20 cellular contexts compared by ENCODE assay signal in genomic region chr9:33120620-33121019, GRCh38. TPM values are rescaled to one million over a fixed set of nuclear protein-coding genes. Genes with fewer than 3 reads are reported as not detected.
DNase-seq lines count a peak whose midpoint lies in the region; ATAC-seq and TF ChIP-seq lines count a peak whose summit lies in the region.
"Had no signal": no experiment of that assay in that cellular context is flagged by ENCODE, and none has a peak within 500 bp of the region (broad histone marks: within the 10 kb centered on the region; RNA-seq: fewer than 3 reads in every experiment).

No MANE protein-coding gene starts in this region.

- no peak overlapping the region for H3K4me3 ChIP-seq in BLaER1
- no peak overlapping the region for H3K4me3 ChIP-seq in GM23338
- no peak overlapping the region for H3K4me3 ChIP-seq in transverse colon
- H3K4me3 ChIP-seq: GM23248 had no signal

- TF ChIP-seq CTCF in GM23338 (conservative IDR thresholded peaks at IDR 0.05; ENCODE audit: low read depth in 2 of 2): no peak
- TF ChIP-seq CTCF in mesothelial cell of epicardium (IDR thresholded peaks at IDR 0.05; ENCODE audit: unreplicated experiment): no peak
- TF ChIP-seq CTCF in transverse colon (IDR thresholded peaks at IDR 0.05): no peak

- H3K27me3 ChIP-seq in BLaER1: no peaks in the 10 kb centered on the region
- no peaks in the 10 kb centered on the region for H3K27me3 ChIP-seq in GM23338 (ENCODE audit: insufficient read depth)
- no peaks in the 10 kb centered on the region for H3K27me3 ChIP-seq in transverse colon

- no peaks in the 10 kb centered on the region for H3K79me2 ChIP-seq in GM23338 (replicated peaks; ENCODE audit: insufficient read depth)

- H3K4me1 ChIP-seq in BLaER1 (peaks cover 87% of the 10 kb centered on the region), GM23338 (ENCODE audit: insufficient read depth) (no peaks in the 10 kb centered on the region), transverse colon (peaks cover 0 to 4% (median 0%) of the 10 kb centered on the region in 4 donors)

- no peaks in the 10 kb centered on the region for H3K36me3 Mint-ChIP-seq in GM23338 (ENCODE audit: low read depth)
- peaks cover 20% of the 10 kb centered on the region for H3K36me3 Mint-ChIP-seq in mesothelial cell of epicardium

- H3K27me3 Mint-ChIP-seq in GM23338 (ENCODE audit: insufficient read depth, low read depth, poor library complexity) (peaks cover 2% of the 10 kb centered on the region), mesothelial cell of epicardium (ENCODE audit: low read depth) (no peaks in the 10 kb centered on the region)

- DNase-seq in GM23338 (ENCODE audit: low spot score) (no peak), dermis blood vessel endothelial cell (peak; percentile 48), mesothelial cell of epicardium (ENCODE audit: low spot score in 2 of 2, unreplicated experiment in 2 of 2) (no peak), NCI-H2227 (lab: John Stamatoyannopoulos, UW; ENCODE audit: unreplicated experiment) (no peak), NCI-H446 treated with DMSO at 0.1 percent for 48 hours (lab: John Stamatoyannopoulos, UW) (no peak), transverse colon (no peak)
- DNase-seq: CD8-positive, alpha-beta T cell; DMS79; GM23248; NCI-H1092 treated with DMSO at 0.1 percent for 48 hours; NCI-H1694; NCI-H2107; NCI-H345; NCI-H69; NK-92 treated with Interleukin-12 subunit alpha and Interleukin-12 subunit beta, amount 100 ng/mL, for 24 hours; OCI-M1; RPMI8226; SIG-M5 had no signal

- intact Hi-C loops in transverse colon (cut with DNase I; ENCODE audit: low total_unique reads): no loop called here

- peaks cover 36% of the 10 kb centered on the region for H3K36me3 ChIP-seq in BLaER1
- no peaks in the 10 kb centered on the region for H3K36me3 ChIP-seq in GM23338 (ENCODE audit: insufficient read depth)
- no peaks in the 10 kb centered on the region for H3K36me3 ChIP-seq in transverse colon

- no peaks in the 10 kb centered on the region for H3F3A ChIP-seq in GM23338 (replicated peaks; ENCODE audit: low read depth)

- H4K20me1 ChIP-seq in BLaER1: peaks cover 16% of the 10 kb centered on the region
- H4K20me1 ChIP-seq in GM23338 (replicated peaks; ENCODE audit: insufficient read depth): no peaks in the 10 kb centered on the region; the same call in 1 of the 2 replicates

- H3K9ac ChIP-seq in BLaER1: no peak overlapping the region
- H3K9ac ChIP-seq: GM23248, KMS-11 had no signal

- H3K4me3 Mint-ChIP-seq in GM23338: no peak overlapping the region
- no peak overlapping the region for H3K4me3 Mint-ChIP-seq in mesothelial cell of epicardium
- H3K4me3 Mint-ChIP-seq: CD8-positive, alpha-beta T cell had no signal

- H3K27ac ChIP-seq in BLaER1: no peak overlapping the region
- H3K27ac ChIP-seq in GM23338 (ENCODE audit: low read depth): no peak overlapping the region
- no peak overlapping the region for H3K27ac ChIP-seq in transverse colon
- H3K27ac ChIP-seq: GM23248, KMS-11 had no signal

- ATAC-seq in GM23338: no peak
- ATAC-seq: CD8-positive, alpha-beta T cell had no signal

- H3K9me3 ChIP-seq in BLaER1 (no peaks in the 10 kb centered on the region), transverse colon (no peaks in the 10 kb centered on the region)

- H3K4me2 ChIP-seq in BLaER1 (peak overlapping the region; percentile 39), GM23338 (no peak overlapping the region)
- H3K4me2 ChIP-seq: KMS-11 had no signal

- no peak for TF ChIP-seq EP300 in transverse colon (IDR thresholded peaks at IDR 0.05; ENCODE audit: low read depth)

- H3K27ac Mint-ChIP-seq in GM23338: peak overlapping the region; percentile 43
- peak overlapping the region; percentile 32 for H3K27ac Mint-ChIP-seq in mesothelial cell of epicardium
- H3K27ac Mint-ChIP-seq: CD8-positive, alpha-beta T cell had no signal

- WGBS in transverse colon (ENCODE audit: low coverage in 1 of 2), 2 donors: 69 to 100% methylated on average over 1 of the region's 1 CpG

- no peak overlapping the region for H2AFZ ChIP-seq in GM23338
- H2AFZ ChIP-seq: GM23248 had no signal

- in situ Hi-C loops in transverse colon (cut with MboI; ENCODE audit: low pct_ligation_motif_present in 1 of 4, low pct_unique_long_range_greater_than_20kb in 1 of 4, low sequenced_read_pairs in 3 of 4): no loop called here

- peaks cover 6% of the 10 kb centered on the region for H3K4me1 Mint-ChIP-seq in GM23338
- peaks cover 11% of the 10 kb centered on the region for H3K4me1 Mint-ChIP-seq in mesothelial cell of epicardium

- TF ChIP-seq POLR2A in transverse colon (IDR thresholded peaks at IDR 0.05): no peak

- H3K9me3 Mint-ChIP-seq in GM23338 (no peaks in the 10 kb centered on the region), mesothelial cell of epicardium (no peaks in the 10 kb centered on the region)
- H3K9me3 Mint-ChIP-seq: CD8-positive, alpha-beta T cell had no signal

- 0 out of 2 replicates have a peak, but pooled peaks cover under 1% of the 10 kb centered on the region for H3K9me2 ChIP-seq in GM23338 (ENCODE audit: insufficient read depth)

TF ChIP-seq in GM23338, 12 proteins besides CTCF, POLR2A, EP300 and RAD21 (continues in another document):
- TF ChIP-seq ZNF331 (CRISPR knock-in tag; IDR thresholded peaks at IDR 0.05; ENCODE audit: low read depth): no peak
- TF ChIP-seq JUNB (IDR thresholded peaks at IDR 0.05; ENCODE audit: unreplicated experiment): no peak
- no peak for TF ChIP-seq STAT1 (IDR thresholded peaks at IDR 0.05; ENCODE audit: unreplicated experiment)
- TF ChIP-seq EZH2 (IDR thresholded peaks at IDR 0.05; ENCODE audit: low read depth, unreplicated experiment): no peak
- TF ChIP-seq REST (IDR thresholded peaks at IDR 0.05; ENCODE audit: unreplicated experiment): no peak
- no peak for TF ChIP-seq POLR2AphosphoS5 (IDR thresholded peaks at IDR 0.05; ENCODE audit: low read depth)
- TF ChIP-seq EZH2phosphoT487 (IDR thresholded peaks at IDR 0.05; ENCODE audit: unreplicated experiment): no peak
- TF ChIP-seq ETS1 (IDR thresholded peaks at IDR 0.05): no peak
- TF ChIP-seq ZNF114 (CRISPR knock-in tag; IDR thresholded peaks at IDR 0.05): no peak

RNA-seq across cellular contexts. Expression of gene SMU1, which starts 44.1 kb away (rescaled TPM):
- total RNA-seq in GM23338 (2014; rRNA removed; shearing (Covaris generic)): 23.3 and 23.8 TPM in 2 replicates
- polyA plus RNA-seq in GM23338 (2016; fragmentation: Nextera tagmentation; extraction: Ambion mirVana): 12.8 and 14.3 TPM in 2 replicates
- 34.5 and 37.8 TPM in 2 replicates for total RNA-seq in dermis blood vessel endothelial cell
- total RNA-seq in mesothelial cell of epicardium: 24.3 to 24.5 TPM (median 24.4 TPM) in 3 replicates
- 10 to 100 TPM in 2 of 4 donors, 1 to 10 TPM in 2; 7.2 to 14.6 (median 10.4) TPM for total RNA-seq in transverse colon

RNA-seq across cellular contexts. Expression of gene B4GALT1, which starts 46.5 kb away (rescaled TPM):
- total RNA-seq in GM23338 (2014; rRNA removed; shearing (Covaris generic)): 14.7 and 15.8 TPM in 2 replicates
- polyA plus RNA-seq in GM23338 (2016; fragmentation: Nextera tagmentation; extraction: Ambion mirVana): 6.3 and 7.0 TPM in 2 replicates
- 14.1 and 35.7 TPM in 2 replicates for total RNA-seq in dermis blood vessel endothelial cell
- total RNA-seq in mesothelial cell of epicardium: 78.3 to 81.4 TPM (median 78.9 TPM) in 3 replicates
- 100 to 1,000 TPM in 2 of 4 donors, 10 to 100 TPM in 2; 23.7 to 126 (median 93.7) TPM for total RNA-seq in transverse colon
